1 cellular context compared by ENCODE assay signal in genomic region chr1:202311880-202312635, GRCh38.
TF ChIP-seq lines count a peak whose summit lies in the region.

No MANE protein-coding gene starts in this region.

TF ChIP-seq in H1, 55 proteins besides CTCF, POLR2A, EP300 and RAD21:
- TF ChIP-seq TEAD4 (IDR thresholded peaks at IDR 0.05; ENCODE audit: low read depth, low read length) = no peak
- no peak for TF ChIP-seq NANOG (IDR thresholded peaks at IDR 0.05; ENCODE audit: insufficient read depth, low read depth, low read length, poor library complexity, severe bottlenecking)
- no peak for TF ChIP-seq MAFK (IDR thresholded peaks at IDR 0.05; ENCODE audit: low read depth, low read length)
- no peak for TF ChIP-seq ATF2 (IDR thresholded peaks at IDR 0.05; ENCODE audit: low read length)
- no peak for TF ChIP-seq SAP30 (IDR thresholded peaks at IDR 0.05; ENCODE audit: insufficient read depth, insufficient replicate concordance, low read length)
- no peak for TF ChIP-seq BACH1 (IDR thresholded peaks at IDR 0.05; ENCODE audit: low read length)
- TF ChIP-seq CHD1 (IDR thresholded peaks at IDR 0.05; ENCODE audit: low read depth, low read length) = no peak
- TF ChIP-seq CEBPB (IDR thresholded peaks at IDR 0.05; ENCODE audit: low read depth, low read length) = no peak
- no peak for TF ChIP-seq MAX (IDR thresholded peaks at IDR 0.05)
- TF ChIP-seq ATF3 (IDR thresholded peaks at IDR 0.05; ENCODE audit: insufficient read depth, low read depth, low read length) = no peak
- TF ChIP-seq POU5F1 (IDR thresholded peaks at IDR 0.05; ENCODE audit: low read depth, low read length) = no peak
- no peak for TF ChIP-seq RFX5 (IDR thresholded peaks at IDR 0.05; ENCODE audit: borderline replicate concordance, low read depth, low read length)
- no peak for TF ChIP-seq RBBP5 (IDR thresholded peaks at IDR 0.05; ENCODE audit: borderline replicate concordance, low read depth, low read length)
- TF ChIP-seq CTBP2 (IDR thresholded peaks at IDR 0.05; ENCODE audit: borderline replicate concordance, insufficient read depth, insufficient read length, low read length) = no peak
- no peak for TF ChIP-seq BCL11A (IDR thresholded peaks at IDR 0.05; ENCODE audit: low read depth in 2 of 2, low read length in 2 of 2)
